Comparison of ENCODE assay signal across 9 cellular contexts in genomic region chr15:75335313-75335704, GRCh38. TPM values are rescaled to one million over a fixed set of nuclear protein-coding genes. Genes with fewer than 3 reads are reported as not detected.
A peak's percentile ranks its signal among the peaks of the same experiment; 100 is the strongest.
DNase-seq lines count a peak whose midpoint lies in the region; ATAC-seq and TF ChIP-seq lines count a peak whose summit lies in the region.
"Had no signal": no experiment of that assay in that cellular context is flagged by ENCODE, and none has a peak within 500 bp of the region (broad histone marks: within the 10 kb centered on the region; RNA-seq: fewer than 3 reads in every experiment).

No MANE protein-coding gene starts in this region.

- no peak overlapping the region for H3K18ac ChIP-seq in mesenchymal stem cell (ENCODE audit: low read depth in 1 of 2, low read length in 2 of 2)

- H3K36me3 ChIP-seq in heart left ventricle (peaks cover 0 to 18% (median 5%) of the 10 kb centered on the region in 9 donors), mesenchymal stem cell (ENCODE audit: control insufficient read depth in 1 of 2, insufficient read depth in 2 of 2, low read depth in 1 of 2, low read length in 2 of 2) (peaks cover 20% of the 10 kb centered on the region in 2 experiments), upper lobe of right lung (peaks cover 10% of the 10 kb centered on the region)

- H3K27me3 ChIP-seq in heart left ventricle (no peaks in the 10 kb centered on the region), mesenchymal stem cell (ENCODE audit: control insufficient read depth in 1 of 2, insufficient read depth in 1 of 2, low read length in 2 of 2) (no peaks in the 10 kb centered on the region), upper lobe of right lung (no peaks in the 10 kb centered on the region)

- H3K14ac ChIP-seq in mesenchymal stem cell (ENCODE audit: low read length in 2 of 2) = no peak overlapping the region

- 42 to 49% (median 45%) methylated on average over 3 of the region's 3 CpGs for WGBS in heart left ventricle, 4 donors
- 43% methylated on average over 1 of the region's 3 CpGs for WGBS in mesenchymal stem cell

- no peak overlapping the region for H2AK5ac ChIP-seq in mesenchymal stem cell (ENCODE audit: low read length, severe bottlenecking)

- peaks cover 15% of the 10 kb centered on the region for H3K79me1 ChIP-seq in mesenchymal stem cell (replicated peaks; ENCODE audit: low read length, poor library complexity, severe bottlenecking)

- in situ Hi-C loops in astrocyte of the spinal cord (cut with HindIII; ENCODE audit: low sequenced_read_pairs) = no loop called here

- H2BK120ac ChIP-seq in mesenchymal stem cell (ENCODE audit: low read depth, low read length) = no peak overlapping the region

- H3K23ac ChIP-seq in mesenchymal stem cell (ENCODE audit: low read length in 2 of 2) = no peak overlapping the region

- no peak overlapping the region for H2BK5ac ChIP-seq in mesenchymal stem cell (ENCODE audit: low read depth, low read length, poor library complexity, severe bottlenecking)

- intact Hi-C loops in heart left ventricle (cut with DNase I) = loop anchor here in 2 of 10 donors (2.0 to 10.0 kb wide), 2 partner anchors 33 to 131 kb away; partner anchors contain the start of genes C15orf39 (in 1 of the 2) and MAN2C1 (in 1 of the 2)
- intact Hi-C loops in Right ventricle myocardium inferior (cut with DNase I) = no loop called here
- intact Hi-C loops in upper lobe of right lung (cut with DNase I) = no loop called here

- H3K4me1 ChIP-seq in heart left ventricle = peaks cover 0 to 16% (median 13%) of the 10 kb centered on the region in 12 donors
- H3K4me1 ChIP-seq in mesenchymal stem cell (ENCODE audit: control insufficient read depth, insufficient read depth, low read depth, low read length) = peaks cover 13% of the 10 kb centered on the region
- peaks cover 8% of the 10 kb centered on the region for H3K4me1 ChIP-seq in upper lobe of right lung

- no peak overlapping the region for H2BK12ac ChIP-seq in mesenchymal stem cell (ENCODE audit: low read length in 2 of 2)

- H3K4me3 ChIP-seq in heart left ventricle (peak overlapping the region; percentile 27 to 90 (median 71)), astrocyte of the spinal cord (ENCODE audit: low read depth, low read length) (peak overlapping the region; percentile 86), mesenchymal stem cell (ENCODE audit: insufficient read depth in 1 of 2, low read depth in 1 of 2, low read length in 2 of 2) (peak overlapping the region in 1 of 2 experiments; percentile 95), upper lobe of right lung (peak overlapping the region; percentile 73)

- H3K27ac ChIP-seq in heart left ventricle = peak overlapping the region in 9 of 12 donors; percentile 41 to 77 (median 69)
- no peak overlapping the region for H3K27ac ChIP-seq in mesenchymal stem cell (ENCODE audit: low read length, poor library complexity, severe bottlenecking)
- H3K27ac ChIP-seq in upper lobe of right lung = no peak overlapping the region
- no peak overlapping the region for H3K27ac ChIP-seq in caudate nucleus (ENCODE audit: low read depth, low read length)

- H4K8ac ChIP-seq in mesenchymal stem cell (ENCODE audit: low read length) = no peak overlapping the region

- POLR2A ChIA-PET in GM10248 (lab: Yijun Ruan, JAX) = no interaction called here

- H4K91ac ChIP-seq in mesenchymal stem cell (ENCODE audit: low read length) = no peak overlapping the region

- peak overlapping the region; percentile 95 for H3K9ac ChIP-seq in mesenchymal stem cell (ENCODE audit: low read length)

- no peak overlapping the region for H2AFZ ChIP-seq in mesenchymal stem cell (ENCODE audit: low read depth, low read length)

- no peaks in the 10 kb centered on the region for H3K9me3 ChIP-seq in heart left ventricle
- H3K9me3 ChIP-seq in mesenchymal stem cell (ENCODE audit: control insufficient read depth, low read length) = no peaks in the 10 kb centered on the region
- no peaks in the 10 kb centered on the region for H3K9me3 ChIP-seq in upper lobe of right lung

- H2BK15ac ChIP-seq in mesenchymal stem cell (ENCODE audit: low read depth, poor library complexity, severe bottlenecking) = no peak overlapping the region

- TF ChIP-seq CTCF in heart left ventricle (IDR thresholded peaks at IDR 0.05) = no peak
- no peak for TF ChIP-seq CTCF in astrocyte of the spinal cord (IDR thresholded peaks at IDR 0.05; ENCODE audit: low read depth, low read length)
- TF ChIP-seq CTCF in upper lobe of right lung (IDR thresholded peaks at IDR 0.05) = no peak
- TF ChIP-seq CTCF in GM10248 (IDR thresholded peaks at IDR 0.05; ENCODE audit: control extremely low read depth, extremely low read depth, low read depth, missing control alignments) = no peak

- H3K4me2 ChIP-seq in mesenchymal stem cell (ENCODE audit: low read length, poor library complexity, severe bottlenecking) = peak overlapping the region; percentile 68

- no peak overlapping the region for H3K4ac ChIP-seq in mesenchymal stem cell (ENCODE audit: low read depth in 1 of 2, low read length in 2 of 2)

- ATAC-seq in heart left ventricle (no peak), Right ventricle myocardium inferior (no peak), upper lobe of right lung (no peak)

- CTCF ChIA-PET in GM10248 (lab: Yijun Ruan, JAX) = no interaction called here

- DNase-seq in heart left ventricle (no peak), Right ventricle myocardium inferior (ENCODE audit: missing footprints) (no peak), astrocyte of the spinal cord (ENCODE audit: low read depth, low spot score) (no peak), mesenchymal stem cell (no peak), upper lobe of right lung (no peak), GM10248 (ENCODE audit: extremely low spot score) (no peak), caudate nucleus (lab: John Stamatoyannopoulos, UW) (no peak)
- DNase-seq in activated CD8-positive, alpha-beta memory T cell treated with anti-CD3 and anti-CD28 coated beads for 24 hours = no peak

- TF ChIP-seq POLR2A in heart left ventricle (IDR thresholded peaks at IDR 0.05) = no peak

RNA-seq across cellular contexts. Expression of gene COMMD4, which starts 0.6 kb away (rescaled TPM):
- total RNA-seq in heart left ventricle = 10 to 100 TPM; 23.9 to 66.9 (median 35.7) TPM
- 10 to 100 TPM; 51.5 to 53.7 TPM for polyA plus RNA-seq in heart left ventricle
- 42.1 TPM for total RNA-seq in Right ventricle myocardium inferior
- 86.5 TPM for polyA plus RNA-seq in mesenchymal stem cell (2013, experiment 1 of 2)
- 88.6 TPM for polyA plus RNA-seq in mesenchymal stem cell (2013, experiment 2 of 2)
- 57.5 TPM for total RNA-seq in upper lobe of right lung

RNA-seq across cellular contexts. Expression of gene NEIL1, which starts 11.5 kb away (rescaled TPM):
- total RNA-seq in heart left ventricle (10 to 100 TPM in 2 of 9 donors, 1 to 10 TPM in 7; 3.8 to 15.3 (median 8.1) TPM), Right ventricle myocardium inferior (8.7 TPM), upper lobe of right lung (42.1 TPM)
- polyA plus RNA-seq in heart left ventricle = 10 to 100 TPM in 1 of 2 donors, 1 to 10 TPM in 1; 4.4 to 13.9 TPM
- 3.3 TPM for polyA plus RNA-seq in mesenchymal stem cell (2013, experiment 1 of 2)
- 3.1 TPM for polyA plus RNA-seq in mesenchymal stem cell (2013, experiment 2 of 2)
- total RNA-seq: HT1080 had no signal

RNA-seq across cellular contexts. Expression of gene MAN2C1, which starts 33.1 kb away (rescaled TPM):
- 100 to 1,000 TPM in 6 of 9 donors, 10 to 100 TPM in 3; 68.0 to 130 (median 111) TPM for total RNA-seq in heart left ventricle
- polyA plus RNA-seq in heart left ventricle = 100 to 1,000 TPM in 1 of 2 donors, 10 to 100 TPM in 1; 61.3 to 150 TPM
- 89.2 TPM for total RNA-seq in Right ventricle myocardium inferior
- polyA plus RNA-seq in mesenchymal stem cell (2013, experiment 1 of 2) = 58.5 TPM
- polyA plus RNA-seq in mesenchymal stem cell (2013, experiment 2 of 2) = 54.4 TPM
- 252 TPM for total RNA-seq in upper lobe of right lung

RNA-seq across cellular contexts. Expression of gene GOLGA6D, which starts 52.7 kb away (rescaled TPM):
- not detected for total RNA-seq in heart left ventricle
- polyA plus RNA-seq in heart left ventricle = not detected
- not detected for total RNA-seq in Right ventricle myocardium inferior
- not detected for polyA plus RNA-seq in mesenchymal stem cell (2013, experiment 1 of 2)
- polyA plus RNA-seq in mesenchymal stem cell (2013, experiment 2 of 2) = 0.01 TPM
- total RNA-seq in upper lobe of right lung = not detected
- total RNA-seq: HT1080 had no signal

Comparison
In these comparisons a context has a peak if more than half of its experiments do, and no peak if none do; other contexts are left out.
1. H3K27ac ChIP-seq: peak in heart left ventricle (9 of 12); none in mesenchymal stem cell (single experiment), upper lobe of right lung (single experiment) and caudate nucleus (single experiment).